In the genomic region with DNA sequence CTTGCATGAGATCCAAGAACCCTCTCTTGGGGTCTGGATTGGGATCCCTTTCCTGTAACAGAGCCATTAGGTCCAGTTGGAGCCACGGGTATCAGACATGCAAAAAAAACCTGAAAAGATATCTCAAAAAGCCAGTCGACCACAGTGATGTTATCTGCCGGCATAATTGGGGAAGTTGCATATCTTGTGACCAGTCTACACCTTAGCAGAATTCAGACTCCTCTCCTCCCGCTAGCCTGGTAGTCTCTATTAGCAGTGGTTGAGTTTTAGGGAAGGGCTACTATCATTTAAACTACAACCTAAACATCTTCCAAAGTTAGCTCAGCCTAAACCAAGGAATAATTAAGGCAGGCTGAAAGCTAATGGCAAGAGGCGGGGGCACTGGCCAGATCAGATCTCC, we compare ENCODE assay signal across 22 cellular contexts.
"Had no signal": no experiment of that assay in that cellular context is flagged by ENCODE, and none has a peak within 500 bp of the region (broad histone marks: within the 10 kb centered on the region; RNA-seq: fewer than 3 reads in every experiment).

No MANE protein-coding gene starts in this region.

- H3K9me3 ChIP-seq: colonic mucosa, esophagus squamous epithelium, gastroesophageal sphincter, left ventricle myocardium inferior, lower lobe of right lung, psoas muscle, right lobe of liver, testis, tibial nerve had no signal

- H3K27me3 Mint-ChIP-seq: stimulated activated memory B cell treated with anti-CD40 and anti-IgM and Interleukin-4, amounts not matched to agents 10 μg/mL and 1 μg/mL and 100 μg/mL, for 72 hours had no signal

- H3K27ac Mint-ChIP-seq: memory B cell; naive thymus-derived CD4-positive, alpha-beta T cell; nephron progenitor cell; stimulated activated memory B cell treated with anti-CD40 and anti-IgM and Interleukin-4, amounts not matched to agents 10 μg/mL and 1 μg/mL and 100 μg/mL, for 72 hours; stimulated activated naive CD8-positive, alpha-beta T cell treated with anti-CD3 and anti-CD28 coated beads, Interleukin-15, amount 100 ng/mL, for 72 hours had no signal

- FAIRE-seq: keratinocyte had no signal

- H3K4me3 ChIP-seq: colonic mucosa, esophagus squamous epithelium, gastroesophageal sphincter, left ventricle myocardium inferior, lower lobe of right lung, psoas muscle, right lobe of liver, testis, tibial nerve had no signal

- H3K9ac ChIP-seq: parathyroid adenoma had no signal

- H3K27ac ChIP-seq: colonic mucosa, esophagus squamous epithelium, gastroesophageal sphincter, left ventricle myocardium inferior, lower lobe of right lung, parathyroid adenoma, psoas muscle, right lobe of liver, testis, tibial nerve had no signal

- H3K4me3 Mint-ChIP-seq: memory B cell; naive thymus-derived CD4-positive, alpha-beta T cell; nephron progenitor cell; stimulated activated memory B cell treated with anti-CD40 and anti-IgM and Interleukin-4, amounts not matched to agents 10 μg/mL and 1 μg/mL and 100 μg/mL, for 72 hours; stimulated activated naive CD8-positive, alpha-beta T cell treated with anti-CD3 and anti-CD28 coated beads, Interleukin-15, amount 100 ng/mL, for 72 hours had no signal

- H3K4me1 Mint-ChIP-seq: memory B cell; nephron progenitor cell; stimulated activated memory B cell treated with anti-CD40 and anti-IgM and Interleukin-4, amounts not matched to agents 10 μg/mL and 1 μg/mL and 100 μg/mL, for 72 hours; stimulated activated naive CD8-positive, alpha-beta T cell treated with anti-CD3 and anti-CD28 coated beads, Interleukin-15, amount 100 ng/mL, for 72 hours had no signal

- H3K4me1 ChIP-seq: colonic mucosa, esophagus squamous epithelium, gastroesophageal sphincter, left ventricle myocardium inferior, lower lobe of right lung, parathyroid adenoma, psoas muscle, right lobe of liver, testis, tibial nerve had no signal

- DNase-seq: colonic mucosa; dermis blood vessel endothelial cell; esophagus squamous epithelium; foreskin fibroblast; glutamatergic neuron; left cardiac atrium; left ventricle myocardium inferior; lower lobe of right lung; naive thymus-derived CD4-positive, alpha-beta T cell; nephron progenitor cell; psoas muscle; retina; right lobe of liver; stimulated activated CD4-positive, alpha-beta T cell treated with anti-CD3 and anti-CD28 coated beads, Interleukin-4, amount 100 ng/mL, for 24 hours; stimulated activated naive CD8-positive, alpha-beta T cell treated with anti-CD3 and anti-CD28 coated beads, Interleukin-15, amount 100 ng/mL, for 72 hours; testis had no signal

- H3K36me3 ChIP-seq: colonic mucosa, esophagus squamous epithelium, gastroesophageal sphincter, left ventricle myocardium inferior, lower lobe of right lung, right lobe of liver, tibial nerve had no signal
